ENCODE assay signal across 8 cellular contexts in genomic region chr7:77327067-77327931, GRCh38.
DNase-seq lines count a peak whose midpoint lies in the region; ATAC-seq and TF ChIP-seq lines count a peak whose summit lies in the region.

No MANE protein-coding gene starts in this region.

- H3K4me1 Mint-ChIP-seq in HFFc6 (ENCODE audit: low read depth) = peaks cover 61% of the 10 kb centered on the region

- H3K27ac Mint-ChIP-seq in HFFc6 = peak overlapping the region; percentile 55

- H3K4me3 ChIP-seq in fibroblast of villous mesenchyme (ENCODE audit: low read depth, low read length) = no peak overlapping the region
- H3K4me3 ChIP-seq in skeletal muscle cell (ENCODE audit: low read depth, low read length) = no peak overlapping the region

- ATAC-seq in GM21576 (IDR thresholded peaks at IDR 0.05; ENCODE audit: unreplicated experiment) (no peak), HG03039 (IDR thresholded peaks at IDR 0.05; ENCODE audit: unreplicated experiment) (no peak)

- TF ChIP-seq CTCF in HFFc6 (IDR thresholded peaks at IDR 0.05) = no peak
- no peak for TF ChIP-seq CTCF in fibroblast of villous mesenchyme (IDR thresholded peaks at IDR 0.05; ENCODE audit: insufficient read depth, low read depth, low read length)

- H3K4me3 Mint-ChIP-seq in HFFc6 = peak overlapping the region; percentile 54; the same call in 1 of the 2 replicates

- H3K27me3 Mint-ChIP-seq in HFFc6 (ENCODE audit: insufficient read depth) = peaks cover 2% of the 10 kb centered on the region; the same call in 1 of the 2 replicates

- peak; percentile 71 for DNase-seq in HFFc6
- DNase-seq in SHP77 treated with DMSO at 0.1 percent for 48 hours (lab: John Stamatoyannopoulos, UW) = peak; percentile 40
- peak; percentile 94 for DNase-seq in fibroblast of villous mesenchyme (ENCODE audit: low read depth)
- peak; percentile 76 for DNase-seq in skeletal muscle cell (ENCODE audit: low read depth)
- DNase-seq in NCI-H82 (lab: John Stamatoyannopoulos, UW) = no peak
- no peak for DNase-seq in NCI-H2227 treated with DMSO at 0.1 percent for 48 hours (lab: John Stamatoyannopoulos, UW)

- no peaks in the 10 kb centered on the region for H3K36me3 Mint-ChIP-seq in HFFc6 (ENCODE audit: low read depth)

- H3K9me3 Mint-ChIP-seq in HFFc6 = no peaks in the 10 kb centered on the region

Comparison
In these comparisons a context has a peak if more than half of its experiments do, and no peak if none do; other contexts are left out.
1. DNase-seq: peak in HFFc6 (single experiment), SHP77 treated with DMSO at 0.1 percent for 48 hours (single experiment), fibroblast of villous mesenchyme (single experiment) and skeletal muscle cell (single experiment); none in NCI-H82 (single experiment) and NCI-H2227 treated with DMSO at 0.1 percent for 48 hours (single experiment).